1 cellular context compared by ENCODE assay signal in the genomic region with DNA sequence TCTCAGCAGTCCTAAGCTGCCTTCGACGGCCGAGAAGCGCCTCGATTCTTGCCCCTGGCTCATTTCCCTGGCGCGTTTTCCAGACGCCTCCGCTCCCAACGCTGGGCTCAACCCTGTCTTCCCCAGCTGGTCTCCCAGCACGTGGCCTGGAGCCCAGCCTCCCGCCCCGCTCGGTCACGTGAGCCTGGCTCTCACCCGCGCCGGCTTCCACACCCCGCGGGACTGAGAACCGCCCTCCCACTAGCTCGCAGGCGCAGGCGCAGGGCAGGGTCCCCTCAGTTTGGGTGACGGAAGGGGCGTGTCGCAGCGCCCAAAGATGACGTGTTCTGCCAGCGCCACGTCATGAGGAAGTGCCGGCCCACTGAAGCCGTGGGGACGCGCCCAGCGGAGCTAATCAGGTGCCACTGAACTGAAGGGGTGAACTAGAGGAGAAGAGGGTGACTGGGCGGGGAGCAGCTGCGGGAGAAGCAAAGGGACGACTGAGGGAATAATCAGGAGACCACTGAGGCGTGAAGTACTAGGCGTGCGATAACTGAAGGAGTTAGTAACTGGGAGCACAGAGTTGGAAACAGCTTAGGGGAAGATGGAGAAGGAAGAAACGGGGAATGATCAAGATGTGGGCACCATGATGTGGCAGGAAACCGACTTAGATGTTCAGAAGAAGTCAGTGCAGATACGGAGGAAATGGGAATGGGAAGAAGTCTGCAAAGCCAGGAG.
TF ChIP-seq lines count a peak whose summit lies in the region.

Gene DHDDS, plus strand, starts transcription at position 343 of the 717 bp plus-strand sequence. CDS start 625 bp downstream, outside the sequence.

TF ChIP-seq in HEK293, 187 proteins besides CTCF, POLR2A, EP300 and RAD21 (continued from another document and continues in another):
- no peak; the same call in 1 of the 2 replicates for TF ChIP-seq INSM2 (tag by site-specific recombination; IDR thresholded peaks at IDR 0.05)
- no peak for TF ChIP-seq ZNF488 (tag by site-specific recombination; IDR thresholded peaks at IDR 0.05)
- peak; percentile 70; the same call in 1 of the 2 replicates for TF ChIP-seq ZEB2 (tag by site-specific recombination; IDR thresholded peaks at IDR 0.05)
- TF ChIP-seq, protein P1, sequence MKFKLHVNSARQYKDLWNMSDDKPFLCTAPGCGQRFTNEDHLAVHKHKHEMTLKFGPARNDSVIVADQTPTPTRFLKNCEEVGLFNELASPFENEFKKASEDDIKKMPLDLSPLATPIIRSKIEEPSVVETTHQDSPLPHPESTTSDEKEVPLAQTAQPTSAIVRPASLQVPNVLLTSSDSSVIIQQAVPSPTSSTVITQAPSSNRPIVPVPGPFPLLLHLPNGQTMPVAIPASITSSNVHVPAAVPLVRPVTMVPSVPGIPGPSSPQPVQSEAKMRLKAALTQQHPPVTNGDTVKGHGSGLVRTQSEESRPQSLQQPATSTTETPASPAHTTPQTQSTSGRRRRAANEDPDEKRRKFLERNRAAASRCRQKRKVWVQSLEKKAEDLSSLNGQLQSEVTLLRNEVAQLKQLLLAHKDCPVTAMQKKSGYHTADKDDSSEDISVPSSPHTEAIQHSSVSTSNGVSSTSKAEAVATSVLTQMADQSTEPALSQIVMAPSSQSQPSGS (tag by site-specific recombination; IDR thresholded peaks at IDR 0.05; ENCODE audit: low read depth) = peak; percentile 98
- peak; percentile 46 for TF ChIP-seq ZNF843 (tag by site-specific recombination; IDR thresholded peaks at IDR 0.05)
- TF ChIP-seq KLF16 (tag by site-specific recombination; IDR thresholded peaks at IDR 0.05) = peak; percentile 99
- peak; percentile 57; the same call in 1 of the 2 replicates for TF ChIP-seq ZNF76 (tag by site-specific recombination; IDR thresholded peaks at IDR 0.05; ENCODE audit: borderline replicate concordance, low read depth)
- no peak for TF ChIP-seq ZNF155 (tag by site-specific recombination; IDR thresholded peaks at IDR 0.05)
- TF ChIP-seq ZBTB10 (tag by site-specific recombination; IDR thresholded peaks at IDR 0.05) = peak; percentile 83; the same call in 1 of the 2 replicates
- peak; percentile 87 for TF ChIP-seq ZNF610 (tag by site-specific recombination; IDR thresholded peaks at IDR 0.05; ENCODE audit: borderline replicate concordance)
- TF ChIP-seq, protein P2, sequence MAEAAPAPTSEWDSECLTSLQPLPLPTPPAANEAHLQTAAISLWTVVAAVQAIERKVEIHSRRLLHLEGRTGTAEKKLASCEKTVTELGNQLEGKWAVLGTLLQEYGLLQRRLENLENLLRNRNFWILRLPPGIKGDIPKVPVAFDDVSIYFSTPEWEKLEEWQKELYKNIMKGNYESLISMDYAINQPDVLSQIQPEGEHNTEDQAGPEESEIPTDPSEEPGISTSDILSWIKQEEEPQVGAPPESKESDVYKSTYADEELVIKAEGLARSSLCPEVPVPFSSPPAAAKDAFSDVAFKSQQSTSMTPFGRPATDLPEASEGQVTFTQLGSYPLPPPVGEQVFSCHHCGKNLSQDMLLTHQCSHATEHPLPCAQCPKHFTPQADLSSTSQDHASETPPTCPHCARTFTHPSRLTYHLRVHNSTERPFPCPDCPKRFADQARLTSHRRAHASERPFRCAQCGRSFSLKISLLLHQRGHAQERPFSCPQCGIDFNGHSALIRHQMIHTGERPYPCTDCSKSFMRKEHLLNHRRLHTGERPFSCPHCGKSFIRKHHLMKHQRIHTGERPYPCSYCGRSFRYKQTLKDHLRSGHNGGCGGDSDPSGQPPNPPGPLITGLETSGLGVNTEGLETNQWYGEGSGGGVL (tag by site-specific recombination; IDR thresholded peaks at IDR 0.05) = peak; percentile 56
- no peak for TF ChIP-seq ZSCAN5A (tag by site-specific recombination; IDR thresholded peaks at IDR 0.05)
- no peak for TF ChIP-seq GLI2 (tag by site-specific recombination; IDR thresholded peaks at IDR 0.05; ENCODE audit: borderline replicate concordance, low read depth)
- TF ChIP-seq ZNF324 (tag by site-specific recombination; IDR thresholded peaks at IDR 0.05) = peak; percentile 65; the same call in 1 of the 2 replicates
- TF ChIP-seq ZNF510 (tag by site-specific recombination; IDR thresholded peaks at IDR 0.05; ENCODE audit: insufficient replicate concordance) = no peak
- peak; percentile 97 for TF ChIP-seq ZNF394 (tag by site-specific recombination; IDR thresholded peaks at IDR 0.05; ENCODE audit: borderline replicate concordance)
- peak; percentile 98 for TF ChIP-seq SP3 (tag by site-specific recombination; IDR thresholded peaks at IDR 0.05)
- TF ChIP-seq YY2 (tag by site-specific recombination; IDR thresholded peaks at IDR 0.05) = peak; percentile 69
- peak; percentile 98 for TF ChIP-seq ZBTB21 (tag by site-specific recombination; IDR thresholded peaks at IDR 0.05)
- peak; percentile 75 for TF ChIP-seq ZNF335 (tag by site-specific recombination; conservative IDR thresholded peaks at IDR 0.05)
- TF ChIP-seq ZNF391 (tag by site-specific recombination; IDR thresholded peaks at IDR 0.05; ENCODE audit: borderline replicate concordance, low read depth) = no peak; the same call in none of the 2 replicates
- TF ChIP-seq SP2 (tag by site-specific recombination; IDR thresholded peaks at IDR 0.05) = peak; percentile 96
- TF ChIP-seq KLF8 (tag by site-specific recombination; IDR thresholded peaks at IDR 0.05) = peak; percentile 99
- TF ChIP-seq ZNF10 (tag by site-specific recombination; IDR thresholded peaks at IDR 0.05) = peak; percentile 99
- peak; percentile 89 for TF ChIP-seq GLIS2 (tag by site-specific recombination; IDR thresholded peaks at IDR 0.05)
- TF ChIP-seq ZNF529 (tag by site-specific recombination; IDR thresholded peaks at IDR 0.05; ENCODE audit: insufficient replicate concordance) = no peak
- peak; percentile 68; the same call in 1 of the 2 replicates for TF ChIP-seq TRIM28 (IDR thresholded peaks at IDR 0.05; ENCODE audit: borderline replicate concordance, low read length)
- TF ChIP-seq EGR2 (tag by site-specific recombination; IDR thresholded peaks at IDR 0.05; ENCODE audit: low read depth) = peak; percentile 80
- TF ChIP-seq, protein P3, sequence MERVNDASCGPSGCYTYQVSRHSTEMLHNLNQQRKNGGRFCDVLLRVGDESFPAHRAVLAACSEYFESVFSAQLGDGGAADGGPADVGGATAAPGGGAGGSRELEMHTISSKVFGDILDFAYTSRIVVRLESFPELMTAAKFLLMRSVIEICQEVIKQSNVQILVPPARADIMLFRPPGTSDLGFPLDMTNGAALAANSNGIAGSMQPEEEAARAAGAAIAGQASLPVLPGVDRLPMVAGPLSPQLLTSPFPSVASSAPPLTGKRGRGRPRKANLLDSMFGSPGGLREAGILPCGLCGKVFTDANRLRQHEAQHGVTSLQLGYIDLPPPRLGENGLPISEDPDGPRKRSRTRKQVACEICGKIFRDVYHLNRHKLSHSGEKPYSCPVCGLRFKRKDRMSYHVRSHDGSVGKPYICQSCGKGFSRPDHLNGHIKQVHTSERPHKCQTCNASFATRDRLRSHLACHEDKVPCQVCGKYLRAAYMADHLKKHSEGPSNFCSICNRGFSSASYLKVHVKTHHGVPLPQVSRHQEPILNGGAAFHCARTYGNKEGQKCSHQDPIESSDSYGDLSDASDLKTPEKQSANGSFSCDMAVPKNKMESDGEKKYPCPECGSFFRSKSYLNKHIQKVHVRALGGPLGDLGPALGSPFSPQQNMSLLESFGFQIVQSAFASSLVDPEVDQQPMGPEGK (tag by site-specific recombination; IDR thresholded peaks at IDR 0.05) = peak; percentile 95
- TF ChIP-seq ZNF639 (tag by site-specific recombination; IDR thresholded peaks at IDR 0.05) = peak; percentile 60
- TF ChIP-seq ZNF341 (tag by site-specific recombination; IDR thresholded peaks at IDR 0.05; ENCODE audit: low read depth) = peak; percentile 86
- TF ChIP-seq GLIS1 (tag by site-specific recombination; IDR thresholded peaks at IDR 0.05) = peak; percentile 88
- peak; percentile 99 for TF ChIP-seq ZNF629 (tag by site-specific recombination; IDR thresholded peaks at IDR 0.05)
- no peak for TF ChIP-seq ZNF626 (tag by site-specific recombination; IDR thresholded peaks at IDR 0.05)
- TF ChIP-seq KLF1 (tag by site-specific recombination; IDR thresholded peaks at IDR 0.05) = peak; percentile 96
- no peak for TF ChIP-seq ZNF416 (tag by site-specific recombination; IDR thresholded peaks at IDR 0.05)
- TF ChIP-seq ZNF501 (tag by site-specific recombination; IDR thresholded peaks at IDR 0.05) = peak; percentile 97
- peak; percentile 91 for TF ChIP-seq ZBTB11 (tag by site-specific recombination; conservative IDR thresholded peaks at IDR 0.05; ENCODE audit: low read depth)
- peak; percentile 90 for TF ChIP-seq SP7 (tag by site-specific recombination; IDR thresholded peaks at IDR 0.05)
